In genomic region chr16:50209548-50210265, GRCh38 we compare ENCODE assay signal across 9 cellular contexts.
DNase-seq lines count a peak whose midpoint lies in the region; ATAC-seq lines count a peak whose summit lies in the region.
"Had no signal": no experiment of that assay in that cellular context is flagged by ENCODE, and none has a peak within 500 bp of the region (broad histone marks: within the 10 kb centered on the region; RNA-seq: fewer than 3 reads in every experiment).

No MANE protein-coding gene starts in this region.

- H3K27ac Mint-ChIP-seq in stimulated activated naive CD8-positive, alpha-beta T cell treated with anti-CD3 and anti-CD28 coated beads, Interleukin-15, Interleukin-2, amounts not matched to agents 100 ng/mL and 50 ng/mL, for 24 hours, result peak overlapping the region; percentile 42
- peak overlapping the region; percentile 52 for H3K27ac Mint-ChIP-seq in activated naive CD8-positive, alpha-beta T cell treated with anti-CD3 and anti-CD28 coated beads, Interleukin-2, amount 50 U/mL, for 24 hours

- H3K4me3 ChIP-seq in mucosa of rectum (ENCODE audit: low read length in 2 of 2), result no peak overlapping the region

- no peak for ATAC-seq in stimulated activated naive CD8-positive, alpha-beta T cell treated with anti-CD3 and anti-CD28 coated beads, Interleukin-15, Interleukin-2, amounts not matched to agents 100 U/mL and 50 U/mL, for 24 hours
- no peak for ATAC-seq in activated naive CD8-positive, alpha-beta T cell treated with anti-CD3 and anti-CD28 coated beads, Interleukin-2, amount 50 U/mL, for 24 hours
- ATAC-seq in HG02981 (IDR thresholded peaks at IDR 0.05; ENCODE audit: unreplicated experiment), result no peak

- peaks cover 3 to 17% of the 10 kb centered on the region in 2 donors for H3K36me3 ChIP-seq in mucosa of rectum (ENCODE audit: control insufficient read depth in 2 of 2, insufficient read depth in 2 of 2, low read length in 2 of 2)

- H3K4me1 ChIP-seq in mucosa of rectum (ENCODE audit: control insufficient read depth in 2 of 2, insufficient read depth in 2 of 2, low read length in 2 of 2), result peaks cover 26% of the 10 kb centered on the region in 2 donors

- H3K9me3 ChIP-seq in mucosa of rectum (ENCODE audit: control insufficient read depth in 2 of 2, low read length in 2 of 2), result no peaks in the 10 kb centered on the region

- H3K4me1 Mint-ChIP-seq in stimulated activated naive CD8-positive, alpha-beta T cell treated with anti-CD3 and anti-CD28 coated beads, Interleukin-15, Interleukin-2, amounts not matched to agents 100 ng/mL and 50 ng/mL, for 24 hours (ENCODE audit: low read depth), result peaks cover 23% of the 10 kb centered on the region
- H3K4me1 Mint-ChIP-seq in activated naive CD8-positive, alpha-beta T cell treated with anti-CD3 and anti-CD28 coated beads, Interleukin-2, amount 50 U/mL, for 24 hours, result peaks cover 26% of the 10 kb centered on the region

- DNase-seq in stimulated activated naive CD8-positive, alpha-beta T cell treated with anti-CD3 and anti-CD28 coated beads, Interleukin-15, Interleukin-2, amounts not matched to agents 100 U/mL and 50 U/mL, for 24 hours, result no peak
- no peak for DNase-seq in activated naive CD8-positive, alpha-beta T cell treated with anti-CD3 and anti-CD28 coated beads, Interleukin-2, amount 50 U/mL, for 24 hours
- DNase-seq in glomerular visceral epithelial cell (ENCODE audit: extremely low spot score), result no peak
- no peak for DNase-seq in central memory CD4-positive, alpha-beta T cell
- no peak for DNase-seq in NCI-H1105 treated with DMSO at 0.1 percent for 48 hours (lab: John Stamatoyannopoulos, UW)
- DNase-seq: GOT3 had no signal

- no peaks in the 10 kb centered on the region for H3K9me3 Mint-ChIP-seq in stimulated activated naive CD8-positive, alpha-beta T cell treated with anti-CD3 and anti-CD28 coated beads, Interleukin-15, Interleukin-2, amounts not matched to agents 100 ng/mL and 50 ng/mL, for 24 hours
- H3K9me3 Mint-ChIP-seq in activated naive CD8-positive, alpha-beta T cell treated with anti-CD3 and anti-CD28 coated beads, Interleukin-2, amount 50 U/mL, for 24 hours, result no peaks in the 10 kb centered on the region

- no peaks in the 10 kb centered on the region for H3K27me3 ChIP-seq in mucosa of rectum (ENCODE audit: control insufficient read depth in 2 of 2, insufficient read depth in 2 of 2, low read length in 2 of 2)

- H3K4me3 Mint-ChIP-seq in stimulated activated naive CD8-positive, alpha-beta T cell treated with anti-CD3 and anti-CD28 coated beads, Interleukin-15, Interleukin-2, amounts not matched to agents 100 ng/mL and 50 ng/mL, for 24 hours, result no peak overlapping the region
- no peak overlapping the region for H3K4me3 Mint-ChIP-seq in activated naive CD8-positive, alpha-beta T cell treated with anti-CD3 and anti-CD28 coated beads, Interleukin-2, amount 50 U/mL, for 24 hours

- H3K27ac ChIP-seq in mucosa of rectum (ENCODE audit: low read depth in 2 of 2, low read length in 2 of 2), result peak overlapping the region; percentile 28 to 53

- H3K27me3 Mint-ChIP-seq in stimulated activated naive CD8-positive, alpha-beta T cell treated with anti-CD3 and anti-CD28 coated beads, Interleukin-15, Interleukin-2, amounts not matched to agents 100 ng/mL and 50 ng/mL, for 24 hours, result no peaks in the 10 kb centered on the region
- H3K27me3 Mint-ChIP-seq in activated naive CD8-positive, alpha-beta T cell treated with anti-CD3 and anti-CD28 coated beads, Interleukin-2, amount 50 U/mL, for 24 hours, result no peaks in the 10 kb centered on the region

- H3K9ac ChIP-seq in mucosa of rectum (ENCODE audit: low read depth in 1 of 2, low read length in 2 of 2), result peak overlapping the region; percentile 5 to 21

- peaks cover 18% of the 10 kb centered on the region for H3K36me3 Mint-ChIP-seq in stimulated activated naive CD8-positive, alpha-beta T cell treated with anti-CD3 and anti-CD28 coated beads, Interleukin-15, Interleukin-2, amounts not matched to agents 100 ng/mL and 50 ng/mL, for 24 hours (ENCODE audit: low read depth)
- H3K36me3 Mint-ChIP-seq in activated naive CD8-positive, alpha-beta T cell treated with anti-CD3 and anti-CD28 coated beads, Interleukin-2, amount 50 U/mL, for 24 hours (ENCODE audit: low read depth), result peaks cover 5% of the 10 kb centered on the region
